24 cellular contexts compared by ENCODE assay signal in genomic region chr6:13927203-13927602, GRCh38. TPM values are rescaled to one million over a fixed set of nuclear protein-coding genes. Genes with fewer than 3 reads are reported as not detected.
DNase-seq lines count a peak whose midpoint lies in the region; ATAC-seq and TF ChIP-seq lines count a peak whose summit lies in the region.
"Had no signal": no experiment of that assay in that cellular context is flagged by ENCODE, and none has a peak within 500 bp of the region (broad histone marks: within the 10 kb centered on the region; RNA-seq: fewer than 3 reads in every experiment).

No MANE protein-coding gene starts in this region.

- CTCF ChIA-PET in SK-N-SH (lab: Yijun Ruan, JAX), result interaction anchor here (1.1 to 2.7 kb wide), 3 partner anchors 18 to 140 kb away, joined by 3 to 14 read pairs (median 8); no protein-coding TSS in a partner anchor
- CTCF ChIA-PET in activated CD4-positive, alpha-beta T cell treated with anti-CD3 and anti-CD28 coated beads, Interleukin-2, amount 10 ng/mL, durations not matched to agents 7 days and 5 days (lab: Charles Lee), result interaction anchor here (0.6 kb wide), 1 partner anchor 29 kb away, joined by 3 read pairs; no protein-coding TSS in a partner anchor

- no peak overlapping the region for H3K27ac Mint-ChIP-seq in activated CD4-positive, alpha-beta T cell treated with anti-CD3 and anti-CD28 coated beads, Interleukin-2, amount 10 ng/mL, durations not matched to agents 7 days and 5 days
- H3K27ac Mint-ChIP-seq: activated CD8-positive, alpha-beta memory T cell treated with anti-CD3 and anti-CD28 coated beads, Interleukin-2, amount 10 ng/mL, durations not matched to agents 7 days and 5 days; activated T-helper 17 cell treated with anti-CD3 and anti-CD28 coated beads, Interleukin-2, amount 50 U/mL, for 72 hours; CD4-positive, CD25-positive, alpha-beta regulatory T cell; T-helper 2 cell treated with Interferon-gamma antibody and Interleukin-4, amounts not matched to agents 5 μg/mL and 100 μg/mL, for 36 hours had no signal

- peaks cover 12% of the 10 kb centered on the region for H3K4me1 Mint-ChIP-seq in activated CD4-positive, alpha-beta T cell treated with anti-CD3 and anti-CD28 coated beads, Interleukin-2, amount 10 ng/mL, durations not matched to agents 7 days and 5 days

- H3K9me3 ChIP-seq in SK-N-SH, result no peaks in the 10 kb centered on the region
- H3K9me3 ChIP-seq: A549 had no signal

- H3K36me3 Mint-ChIP-seq in activated CD4-positive, alpha-beta T cell treated with anti-CD3 and anti-CD28 coated beads, Interleukin-2, amount 10 ng/mL, durations not matched to agents 7 days and 5 days (ENCODE audit: low read depth), result no peaks in the 10 kb centered on the region
- H3K36me3 Mint-ChIP-seq: activated CD8-positive, alpha-beta memory T cell treated with anti-CD3 and anti-CD28 coated beads, Interleukin-2, amount 10 ng/mL, durations not matched to agents 7 days and 5 days; CD4-positive, CD25-positive, alpha-beta regulatory T cell had no signal

- H3K4me2 ChIP-seq in SK-N-SH, result no peak overlapping the region
- H3K4me2 ChIP-seq: A549, KMS-11 had no signal

- ATAC-seq in SK-N-SH treated with all-trans-retinoic acid at 6 μM for 48 hours, result no peak
- ATAC-seq: A549; activated CD8-positive, alpha-beta memory T cell treated with anti-CD3 and anti-CD28 coated beads, Interleukin-2, amount 10 ng/mL, durations not matched to agents 7 days and 5 days; activated T-helper 17 cell treated with anti-CD3 and anti-CD28 coated beads, Interleukin-2, amount 50 U/mL, for 72 hours; stimulated activated naive CD8-positive, alpha-beta T cell treated with anti-CD3 and anti-CD28 coated beads, Interleukin-15, Interleukin-2, amounts not matched to agents 100 U/mL and 50 U/mL, for 24 hours had no signal

- no peak overlapping the region for H3K4me3 ChIP-seq in SK-N-SH (ENCODE audit: low read depth in 2 of 2, low read length in 1 of 2)
- H3K4me3 ChIP-seq in retinal pigment epithelial cell (ENCODE audit: low read length), result no peak overlapping the region
- H3K4me3 ChIP-seq: A549 had no signal

- no peaks in the 10 kb centered on the region for H3K27me3 ChIP-seq in SK-N-SH (ENCODE audit: insufficient read depth)

- no peaks in the 10 kb centered on the region for H3K9me3 Mint-ChIP-seq in activated CD4-positive, alpha-beta T cell treated with anti-CD3 and anti-CD28 coated beads, Interleukin-2, amount 10 ng/mL, durations not matched to agents 7 days and 5 days
- H3K9me3 Mint-ChIP-seq: activated T-helper 17 cell treated with anti-CD3 and anti-CD28 coated beads, Interleukin-2, amount 50 U/mL, for 72 hours; central memory CD8-positive, alpha-beta T cell; T-helper 2 cell treated with Interferon-gamma antibody and Interleukin-4, amounts not matched to agents 5 μg/mL and 100 μg/mL, for 36 hours had no signal

- no peak for TF ChIP-seq EP300 in SK-N-SH (IDR thresholded peaks at IDR 0.05; ENCODE audit: borderline replicate concordance in 1 of 2, low read depth in 1 of 2, low read length in 1 of 2)

- in situ Hi-C loops in T47D (cut with HindIII; ENCODE audit: low pct_unique_long_range_greater_than_20kb, low sequenced_read_pairs), result no loop called here

- H3K36me3 ChIP-seq in SK-N-SH (replicated peaks in 1 of 2; ENCODE audit: control insufficient read depth in 1 of 2, insufficient read depth in 2 of 2, low read length in 1 of 2), result no peaks in the 10 kb centered on the region

- peaks cover 12% of the 10 kb centered on the region for H3F3A ChIP-seq in SK-N-SH (replicated peaks; ENCODE audit: insufficient read depth)

- H3K9ac ChIP-seq in SK-N-SH, result no peak overlapping the region
- H3K9ac ChIP-seq: KMS-11 had no signal

- TF ChIP-seq RAD21 in SK-N-SH (IDR thresholded peaks at IDR 0.05; ENCODE audit: low read length), result no peak

- 91% methylated on average over 3 of the region's 3 CpGs for WGBS in SK-N-SH (ENCODE audit: low lambda C conversion rate)

- no peak overlapping the region for H2AFZ ChIP-seq in SK-N-SH (ENCODE audit: low read depth)

- peaks cover 76% of the 10 kb centered on the region for H3K27me3 Mint-ChIP-seq in activated CD4-positive, alpha-beta T cell treated with anti-CD3 and anti-CD28 coated beads, Interleukin-2, amount 10 ng/mL, durations not matched to agents 7 days and 5 days

- peaks cover 66% of the 10 kb centered on the region for H3K79me2 ChIP-seq in SK-N-SH (ENCODE audit: insufficient read depth)

- no peaks in the 10 kb centered on the region for H4K20me1 ChIP-seq in SK-N-SH (ENCODE audit: insufficient read depth)

- H3K4me1 ChIP-seq in SK-N-SH (ENCODE audit: control insufficient read depth in 1 of 2, insufficient read depth in 2 of 2, low read depth in 1 of 2, low read length in 1 of 2), result peaks cover 3 to 11% of the 10 kb centered on the region in 2 experiments; a peak in 1 of 4 replicates

- 0 out of 2 replicates have a peak, but pooled peaks have one; percentile 16 for TF ChIP-seq CTCF in SK-N-SH (IDR thresholded peaks at IDR 0.05)
- TF ChIP-seq CTCF in retinal pigment epithelial cell (conservative IDR thresholded peaks at IDR 0.05; ENCODE audit: low read depth, low read length), result peak; percentile 19

- POLR2A ChIA-PET in SK-N-SH (lab: Yijun Ruan, JAX), result no interaction called here
- POLR2A ChIA-PET in activated CD4-positive, alpha-beta T cell treated with anti-CD3 and anti-CD28 coated beads, Interleukin-2, amount 10 ng/mL, durations not matched to agents 7 days and 5 days (lab: Charles Lee), result no interaction called here

- H3K27ac ChIP-seq in SK-N-SH (ENCODE audit: low read depth in 2 of 2, low read length in 1 of 2), result no peak overlapping the region
- H3K27ac ChIP-seq: A549, KMS-11 had no signal

- H3K4me3 Mint-ChIP-seq in activated CD4-positive, alpha-beta T cell treated with anti-CD3 and anti-CD28 coated beads, Interleukin-2, amount 10 ng/mL, durations not matched to agents 7 days and 5 days, result no peak overlapping the region
- H3K4me3 Mint-ChIP-seq: activated CD8-positive, alpha-beta memory T cell treated with anti-CD3 and anti-CD28 coated beads, Interleukin-2, amount 10 ng/mL, durations not matched to agents 7 days and 5 days; activated T-helper 17 cell treated with anti-CD3 and anti-CD28 coated beads, Interleukin-2, amount 50 U/mL, for 72 hours; CD4-positive, CD25-positive, alpha-beta regulatory T cell; central memory CD8-positive, alpha-beta T cell; T-helper 2 cell treated with Interferon-gamma antibody and Interleukin-4, amounts not matched to agents 5 μg/mL and 100 μg/mL, for 36 hours had no signal

- DNase-seq in SK-N-SH, result no peak
- peak; percentile 16 for DNase-seq in NCI-H2081 treated with DMSO at 0.1 percent for 48 hours (lab: John Stamatoyannopoulos, UW)
- peak; percentile 13 to 59 for DNase-seq in T47D (ENCODE audit: low read depth in 1 of 2, low spot score in 1 of 2)
- DNase-seq in retinal pigment epithelial cell (ENCODE audit: low read depth), result no peak
- DNase-seq in activated CD4-positive, alpha-beta T cell treated with anti-CD3 and anti-CD28 coated beads, Interleukin-2, amount 10 ng/mL, durations not matched to agents 7 days and 5 days, result no peak
- no peak for DNase-seq in MV-4-11 (lab: John Stamatoyannopoulos, UW)
- DNase-seq in activated CD4-positive, alpha-beta T cell treated with anti-CD3 and anti-CD28 coated beads for 48 hours, result no peak
- DNase-seq: activated CD4-positive, CD25-positive, alpha-beta regulatory T cell treated with anti-CD3 and anti-CD28 coated beads, Interleukin-2, amount 50 U/mL, for 72 hours; activated CD8-positive, alpha-beta memory T cell treated with anti-CD3 and anti-CD28 coated beads, Interleukin-2, amount 10 ng/mL, durations not matched to agents 7 days and 5 days; CD4-positive, CD25-positive, alpha-beta regulatory T cell; effector CD4-positive, alpha-beta T cell; EL; glutamatergic neuron; NCI-H446 treated with DMSO at 0.1 percent for 48 hours; stimulated activated CD4-positive, alpha-beta T cell treated with anti-CD3 and anti-CD28 coated beads, Interleukin-1b, Interleukin-23, amount 100 ng/mL, for 48 hours; stimulated activated naive CD8-positive, alpha-beta T cell treated with anti-CD3 and anti-CD28 coated beads, Interleukin-15, Interleukin-2, amounts not matched to agents 100 U/mL and 50 U/mL, for 24 hours; trophoblast cell had no signal

- no peaks in the 10 kb centered on the region for H3K9me2 ChIP-seq in SK-N-SH

TF ChIP-seq in SK-N-SH, 30 proteins besides CTCF, POLR2A, EP300 and RAD21:
- no peak for TF ChIP-seq CHD2 (IDR thresholded peaks at IDR 0.05; ENCODE audit: low read length, partially characterized antibody)
TF ChIP-seq in SK-N-SH: peak in this region for 0.

TF ChIP-seq in SK-N-SH treated with all-trans-retinoic acid at 6 μM for 48 hours, 23 proteins besides CTCF, POLR2A, EP300 and RAD21 (continues in another document):
- TF ChIP-seq CSRNP3 (CRISPR knock-in tag; IDR thresholded peaks at IDR 0.05) (no peak), CSDC2 (CRISPR knock-in tag; IDR thresholded peaks at IDR 0.05) (no peak), ZNF70 (CRISPR knock-in tag; IDR thresholded peaks at IDR 0.05) (no peak)

RNA-seq across cellular contexts. Expression of gene RNF182, which starts 2.5 kb away (rescaled TPM):
- 8.0 and 10.9 TPM in 2 replicates for polyA plus RNA-seq in SK-N-SH (2012; rRNA removed)
- 8.7 and 9.7 TPM in 2 replicates for polyA plus RNA-seq in SK-N-SH (2012; cell fraction: cytosol; rRNA removed)
- 7.6 and 8.8 TPM in 2 replicates for polyA plus RNA-seq in SK-N-SH (2012; cell fraction: nucleus; rRNA removed)
- total RNA-seq in activated CD4-positive, alpha-beta T cell treated with anti-CD3 and anti-CD28 coated beads, Interleukin-2, amount 10 ng/mL, durations not matched to agents 7 days and 5 days, result not detected
- total RNA-seq: activated CD8-positive, alpha-beta memory T cell treated with anti-CD3 and anti-CD28 coated beads, Interleukin-2, amount 10 ng/mL, durations not matched to agents 7 days and 5 days; activated T-helper 17 cell treated with anti-CD3 and anti-CD28 coated beads, Interleukin-2, amount 50 U/mL, for 72 hours; CD4-positive, CD25-positive, alpha-beta regulatory T cell had no signal
- polyA plus RNA-seq: CD4-positive, CD25-positive, alpha-beta regulatory T cell; liver had no signal

Comparison
In these comparisons a context has a peak if more than half of its experiments do, and no peak if none do; other contexts are left out.
1. DNase-seq: peak in NCI-H2081 treated with DMSO at 0.1 percent for 48 hours (single experiment) and T47D (2 of 2); none in SK-N-SH (single experiment), retinal pigment epithelial cell (single experiment), activated CD4-positive, alpha-beta T cell treated with anti-CD3 and anti-CD28 coated beads, Interleukin-2, amount 10 ng/mL, durations not matched to agents 7 days and 5 days (single experiment), MV-4-11 (single experiment) and activated CD4-positive, alpha-beta T cell treated with anti-CD3 and anti-CD28 coated beads for 48 hours (single experiment).